In genomic region chr11:19777342-19778102, GRCh38 we compare ENCODE assay signal across 9 cellular contexts.
DNase-seq lines count a peak whose midpoint lies in the region; ATAC-seq and TF ChIP-seq lines count a peak whose summit lies in the region.
"Had no signal": no experiment of that assay in that cellular context is flagged by ENCODE, and none has a peak within 500 bp of the region (broad histone marks: within the 10 kb centered on the region; RNA-seq: fewer than 3 reads in every experiment).

No MANE protein-coding gene starts in this region.

- intact Hi-C loops in vagina (cut with DNase I) = no loop called here

- H3K23ac ChIP-seq in mesendoderm (ENCODE audit: low read length) = no peak overlapping the region

- peak overlapping the region; percentile 69 for H3K18ac ChIP-seq in mesendoderm (ENCODE audit: low read length)

- H3K9me3 ChIP-seq in HUES64 (ENCODE audit: insufficient read depth, low read depth, low read length) (no peaks in the 10 kb centered on the region), vagina (no peaks in the 10 kb centered on the region)

- H3K36me3 ChIP-seq in HUES64 (ENCODE audit: insufficient read depth, low read length) (no peaks in the 10 kb centered on the region), mesendoderm (ENCODE audit: control insufficient read depth, insufficient read depth, low read length) (no peaks in the 10 kb centered on the region), vagina (no peaks in the 10 kb centered on the region)

- H3K4me1 ChIP-seq in HUES64 (ENCODE audit: insufficient read depth, low read length) = peaks cover 55% of the 10 kb centered on the region
- peaks cover 2% of the 10 kb centered on the region for H3K4me1 ChIP-seq in mesendoderm (ENCODE audit: control insufficient read depth, low read depth, low read length)
- H3K4me1 ChIP-seq in vagina = peaks cover 9% of the 10 kb centered on the region

- no peaks in the 10 kb centered on the region for H3K79me2 ChIP-seq in mesendoderm (ENCODE audit: control insufficient read depth, insufficient read depth, low read length)

- peak overlapping the region; percentile 82 for H3K56ac ChIP-seq in mesendoderm (ENCODE audit: low read length)

- H3K27me3 ChIP-seq in HUES64 (ENCODE audit: insufficient read depth, low read length) (no peaks in the 10 kb centered on the region), mesendoderm (ENCODE audit: insufficient read depth, low read length, poor library complexity) (no peaks in the 10 kb centered on the region), vagina (no peaks in the 10 kb centered on the region)

- H2BK15ac ChIP-seq in mesendoderm (replicated peaks; ENCODE audit: low read depth) = no peak overlapping the region

- TF ChIP-seq POLR2A in vagina (IDR thresholded peaks at IDR 0.05) = no peak

- H2AK5ac ChIP-seq in mesendoderm (ENCODE audit: low read length) = no peak overlapping the region

- H3K9ac ChIP-seq in HUES64 (ENCODE audit: low read depth, low read length) (peak overlapping the region; percentile 88), mesendoderm (ENCODE audit: low read length) (peak overlapping the region; percentile 66)

- no peak overlapping the region for H4K8ac ChIP-seq in mesendoderm (ENCODE audit: low read depth, low read length)

- H3K4me3 ChIP-seq in HUES64 (ENCODE audit: low read length) (peak overlapping the region; percentile 92), coronary artery (peak overlapping the region; percentile 80), mesendoderm (ENCODE audit: low read length) (peak overlapping the region; percentile 32), vagina (peak overlapping the region; percentile 41 to 47)

- peak; percentile 81 for ATAC-seq in GM21529 (IDR thresholded peaks at IDR 0.05; ENCODE audit: unreplicated experiment)

- under 1% methylated on average over 29 of the region's 33 CpGs for WGBS in HUES64
- WGBS in mesendoderm (ENCODE audit: extremely low coverage, insufficient coverage, low lambda C conversion rate) = no CpG with 5 or more reads among the region's 33 CpGs

- H3K79me1 ChIP-seq in mesendoderm (ENCODE audit: low read length) = no peaks in the 10 kb centered on the region

- DNase-seq in DMS79 treated with DMSO at 0.1 percent for 48 hours (lab: John Stamatoyannopoulos, UW) (peak; percentile 24), DMS79 (lab: John Stamatoyannopoulos, UW) (no peak), coronary artery (ENCODE audit: low spot score) (peak; percentile 66), mesendoderm (peak; percentile 76), vagina (ENCODE audit: extremely low spot score in 2 of 2) (no peak), foreskin melanocyte (no peak)

- no peak overlapping the region for H2BK120ac ChIP-seq in mesendoderm (ENCODE audit: low read depth, low read length)

- H4K5ac ChIP-seq in mesendoderm (ENCODE audit: low read length) = no peak overlapping the region

- no peak overlapping the region for H2BK5ac ChIP-seq in mesendoderm (ENCODE audit: low read length)

- peak overlapping the region; percentile 41 for H3K4ac ChIP-seq in mesendoderm (ENCODE audit: low read depth, low read length)

- H3K4me2 ChIP-seq in mesendoderm (ENCODE audit: low read length) = peak overlapping the region; percentile 82

- H3K27ac ChIP-seq in HUES64 (ENCODE audit: low read depth, low read length) = peak overlapping the region; percentile 87
- H3K27ac ChIP-seq in coronary artery = peak overlapping the region; percentile 16 to 43
- no peak overlapping the region for H3K27ac ChIP-seq in mesendoderm (ENCODE audit: low read depth, low read length)
- H3K27ac ChIP-seq in vagina = no peak overlapping the region
- H3K27ac ChIP-seq: 22Rv1 had no signal

- TF ChIP-seq CTCF in coronary artery (IDR thresholded peaks at IDR 0.05) = no peak
- no peak for TF ChIP-seq CTCF in vagina (IDR thresholded peaks at IDR 0.05)

Comparison
In these comparisons a context has a peak if more than half of its experiments do, and no peak if none do; other contexts are left out.
1. DNase-seq: peak in DMS79 treated with DMSO at 0.1 percent for 48 hours (single experiment), coronary artery (single experiment) and mesendoderm (single experiment); none in DMS79 (single experiment), vagina (0 of 2) and foreskin melanocyte (single experiment).
2. H3K27ac ChIP-seq: peak in HUES64 (single experiment) and coronary artery (2 of 2); none in mesendoderm (single experiment) and vagina (single experiment).
3. H3K4me3 ChIP-seq: peak in every context shown above with its lines; median percentile 92 in HUES64; 80 in coronary artery; 44 in vagina; 32 in mesendoderm.